19 cellular contexts compared by ENCODE assay signal in the genomic region with DNA sequence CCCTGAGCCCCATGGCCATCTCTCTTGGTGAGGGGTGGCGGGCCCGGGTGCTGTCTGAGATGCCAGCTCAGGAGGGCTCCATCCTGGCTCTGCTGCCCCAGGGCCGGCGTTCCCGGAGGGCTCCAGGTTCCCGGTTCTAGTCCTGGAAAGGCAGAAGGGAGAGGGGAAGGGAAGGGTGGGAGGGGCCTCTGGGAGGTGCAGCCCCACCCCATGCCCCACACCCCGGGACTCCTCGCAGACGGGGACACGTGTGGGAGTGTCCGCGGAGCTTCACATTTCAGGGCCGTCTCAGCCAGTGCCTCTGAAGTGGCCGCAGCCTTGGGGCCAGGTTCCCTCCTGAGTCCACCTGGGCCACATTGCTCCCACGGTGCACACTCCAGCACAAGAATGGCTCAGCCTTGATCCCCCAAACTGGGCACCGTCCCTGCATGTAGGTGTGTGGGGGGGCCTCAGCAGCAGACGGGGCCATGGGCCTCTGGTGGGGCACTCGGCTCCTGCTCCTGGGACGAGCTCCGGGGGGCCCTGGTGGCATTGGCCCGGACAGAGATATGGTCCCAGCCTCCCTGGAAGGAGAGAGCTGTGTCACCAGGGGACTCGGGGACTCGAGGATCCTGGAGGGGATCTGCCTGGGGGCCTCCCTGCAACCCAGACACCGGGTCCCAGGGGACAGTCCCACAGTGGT. TPM values are rescaled to one million over a fixed set of nuclear protein-coding genes. Genes with fewer than 3 reads are reported as not detected.
A peak's percentile ranks its signal among the peaks of the same experiment; 100 is the strongest.
DNase-seq lines count a peak whose midpoint lies in the region; ATAC-seq, FAIRE-seq and TF ChIP-seq lines count a peak whose summit lies in the region.
"Had no signal": no experiment of that assay in that cellular context is flagged by ENCODE, and none has a peak within 500 bp of the region (broad histone marks: within the 10 kb centered on the region; RNA-seq: fewer than 3 reads in every experiment).

No MANE protein-coding gene starts in this region.

- TF ChIP-seq CTCF in kidney (IDR thresholded peaks at IDR 0.05; ENCODE audit: borderline replicate concordance, extremely low read depth, insufficient read depth): no peak

- H3K27ac ChIP-seq in BLaER1: peak overlapping the region; percentile 75; the same call in 1 of the 2 replicates
- H3K27ac ChIP-seq in kidney (ENCODE audit: low read depth in 2 of 2, low read length in 2 of 2): no peak overlapping the region
- H3K27ac ChIP-seq: Peyer's patch had no signal

- peaks cover 29% of the 10 kb centered on the region for H3K36me3 ChIP-seq in BLaER1
- H3K36me3 ChIP-seq in kidney (ENCODE audit: control insufficient read depth in 1 of 2, insufficient read depth in 2 of 2, low read length in 2 of 2): no peaks in the 10 kb centered on the region
- H3K36me3 ChIP-seq in H7 (replicated peaks; ENCODE audit: control insufficient read depth, insufficient read depth, low read length): no peaks in the 10 kb centered on the region

- DNase-seq in D341Med (ENCODE audit: low spot score) (peak; percentile 26), kidney (peak; percentile 72), posterior vena cava (ENCODE audit: low spot score) (peak; percentile 71), H7 (no peak)
- DNase-seq: ACHN; CD8-positive, alpha-beta T cell; DND-41; GDM1; NCI-H1436 treated with DMSO at 0.1 percent for 48 hours; NCI-H2081; NCI-H510A treated with DMSO at 0.1 percent for 48 hours; Peyer's patch; SHP77 treated with DMSO at 0.1 percent for 48 hours had no signal

- no peak for FAIRE-seq in kidney (lab: Jason Lieb, UNC)
- FAIRE-seq: GM12892 had no signal

- intact Hi-C loops in kidney (cut with DNase I): no loop called here
- intact Hi-C loops in posterior vena cava (cut with DNase I): no loop called here

- H3K4me1 ChIP-seq in BLaER1 (peaks cover 32% of the 10 kb centered on the region), kidney (ENCODE audit: control insufficient read depth in 1 of 2, insufficient read depth in 1 of 2, low read depth in 1 of 2, low read length in 2 of 2) (no peaks in the 10 kb centered on the region)

- ATAC-seq in GM19455 (IDR thresholded peaks at IDR 0.05; ENCODE audit: unreplicated experiment): no peak
- ATAC-seq in GM18498 (IDR thresholded peaks at IDR 0.05; ENCODE audit: unreplicated experiment): no peak
- ATAC-seq: CD8-positive, alpha-beta T cell had no signal

- no peak overlapping the region for H3K4me3 ChIP-seq in BLaER1
- H3K4me3 ChIP-seq in kidney (ENCODE audit: low read length in 2 of 2): no peak overlapping the region
- no peak overlapping the region for H3K4me3 ChIP-seq in H7 (ENCODE audit: insufficient read depth, low read depth, low read length)
- H3K4me3 ChIP-seq: Peyer's patch had no signal

- H4K20me1 ChIP-seq in BLaER1: no peaks in the 10 kb centered on the region

- H3K9me3 ChIP-seq in BLaER1: no peaks in the 10 kb centered on the region
- H3K9me3 ChIP-seq in kidney (ENCODE audit: control insufficient read depth in 1 of 2, low read length in 2 of 2): no peaks in the 10 kb centered on the region
- H3K9me3 ChIP-seq: Peyer's patch had no signal

- H3K4me2 ChIP-seq in BLaER1: peak overlapping the region; percentile 89

- no peaks in the 10 kb centered on the region for H3K27me3 ChIP-seq in BLaER1
- H3K27me3 ChIP-seq in H7 (ENCODE audit: control insufficient read depth, insufficient read depth, low read length): no peaks in the 10 kb centered on the region
- H3K27me3 ChIP-seq: Peyer's patch had no signal

- peak overlapping the region; percentile 54; the same call in 1 of the 2 replicates for H3K9ac ChIP-seq in BLaER1
- H3K9ac ChIP-seq in kidney (ENCODE audit: low read length in 2 of 2): no peak overlapping the region

RNA-seq across cellular contexts. Expression of a gene that starts 5.8 kb away (rescaled TPM):
- 3.1 TPM for total RNA-seq in kidney
- not detected for polyA plus RNA-seq in kidney (ENCODE audit: insufficient read depth, low read depth, low replicate concordance)
- under 1 TPM in 1 of 2 donors, not detected in 1; 0.71 TPM for total RNA-seq in posterior vena cava
- 0.90 and 2.8 TPM in 2 replicates for total RNA-seq in H7 (2014; rRNA removed; shearing (Covaris generic))
- total RNA-seq: CD8-positive, alpha-beta T cell; H4; HT1080 had no signal

RNA-seq across cellular contexts. Expression of a gene that starts 35.0 kb away (rescaled TPM):
- 39.5 TPM for total RNA-seq in kidney
- 5.1 TPM for polyA plus RNA-seq in kidney (ENCODE audit: insufficient read depth, low read depth, low replicate concordance)
- 10 to 100 TPM; 29.7 to 36.7 TPM for total RNA-seq in posterior vena cava
- 12.7 and 13.7 TPM in 2 replicates for total RNA-seq in H7 (2014; rRNA removed; shearing (Covaris generic))
